Comparison of ENCODE assay signal across 8 cellular contexts in genomic region chr3:27681249-27681748, GRCh38. TPM values are rescaled to one million over a fixed set of nuclear protein-coding genes. Genes with fewer than 3 reads are reported as not detected.
A peak's percentile ranks its signal among the peaks of the same experiment; 100 is the strongest.
DNase-seq lines count a peak whose midpoint lies in the region; FAIRE-seq and TF ChIP-seq lines count a peak whose summit lies in the region.

No MANE protein-coding gene starts in this region.

- peaks cover 10% of the 10 kb centered on the region for H3K4me1 Mint-ChIP-seq in stimulated activated naive CD8-positive, alpha-beta T cell treated with anti-CD3 and anti-CD28 coated beads, Interleukin-15, Interleukin-2, amounts not matched to agents 100 ng/mL and 50 ng/mL, for 24 hours (ENCODE audit: low read depth)

- peak overlapping the region; percentile 46 for H3K27ac Mint-ChIP-seq in stimulated activated naive CD8-positive, alpha-beta T cell treated with anti-CD3 and anti-CD28 coated beads, Interleukin-15, Interleukin-2, amounts not matched to agents 100 ng/mL and 50 ng/mL, for 24 hours

- no peak overlapping the region for H3K4me3 ChIP-seq in H7 (ENCODE audit: insufficient read depth, low read depth, low read length)

- peak overlapping the region; percentile 78 for H3K4me3 Mint-ChIP-seq in stimulated activated naive CD8-positive, alpha-beta T cell treated with anti-CD3 and anti-CD28 coated beads, Interleukin-15, Interleukin-2, amounts not matched to agents 100 ng/mL and 50 ng/mL, for 24 hours

- H3K27me3 ChIP-seq in H7 (ENCODE audit: control insufficient read depth, insufficient read depth, low read length) = no peaks in the 10 kb centered on the region

- FAIRE-seq in G401.6 (lab: Jason Lieb, UNC) = peak; percentile 97

- peaks cover 4% of the 10 kb centered on the region for H3K27me3 Mint-ChIP-seq in stimulated activated naive CD8-positive, alpha-beta T cell treated with anti-CD3 and anti-CD28 coated beads, Interleukin-15, Interleukin-2, amounts not matched to agents 100 ng/mL and 50 ng/mL, for 24 hours

- H3K36me3 Mint-ChIP-seq in stimulated activated naive CD8-positive, alpha-beta T cell treated with anti-CD3 and anti-CD28 coated beads, Interleukin-15, Interleukin-2, amounts not matched to agents 100 ng/mL and 50 ng/mL, for 24 hours (ENCODE audit: low read depth) = no peaks in the 10 kb centered on the region

- no peak overlapping the region for H3K27ac ChIP-seq in 22Rv1
- peak overlapping the region; percentile 49 for H3K27ac ChIP-seq in KOPT-K1 (ENCODE audit: low read depth, low read length, poor library complexity, severe bottlenecking)

- H3K36me3 ChIP-seq in H7 (replicated peaks; ENCODE audit: control insufficient read depth, insufficient read depth, low read length) (no peaks in the 10 kb centered on the region), KOPT-K1 (ENCODE audit: insufficient read depth, low read length) (no peaks in the 10 kb centered on the region)

- no peaks in the 10 kb centered on the region for H3K9me3 Mint-ChIP-seq in stimulated activated naive CD8-positive, alpha-beta T cell treated with anti-CD3 and anti-CD28 coated beads, Interleukin-15, Interleukin-2, amounts not matched to agents 100 ng/mL and 50 ng/mL, for 24 hours

- H3K9me3 ChIP-seq in KOPT-K1 (ENCODE audit: insufficient read depth, low read length, poor library complexity, severe bottlenecking) = no peaks in the 10 kb centered on the region

- DNase-seq in H7 (peak; percentile 54), SIG-M5 treated with dmso at 0.1 percent for 504 hours (lab: John Stamatoyannopoulos, UW; ENCODE audit: unreplicated experiment) (peak; percentile 88), islet precursor cell (peak; percentile 60)
- DNase-seq in central memory CD4-positive, alpha-beta T cell = peak; percentile 66

- TF ChIP-seq CTCF in 22Rv1 (IDR thresholded peaks at IDR 0.05) = peak; percentile 85

RNA-seq across cellular contexts. Expression of gene EOMES, which starts 40.8 kb away (rescaled TPM):
- 24.0 and 54.9 TPM in 2 replicates for total RNA-seq in H7 (2014; rRNA removed; shearing (Covaris generic))
